ENCODE assay signal across 8 cellular contexts in genomic region chr13:110455941-110456340, GRCh38.
DNase-seq lines count a peak whose midpoint lies in the region; ATAC-seq, FAIRE-seq and TF ChIP-seq lines count a peak whose summit lies in the region.

No MANE protein-coding gene starts in this region.

- POLR2A ChIA-PET in HepG2 (lab: Yijun Ruan, JAX) = interaction anchor here (1.0 kb wide), 1 partner anchor 106 kb away, joined by 3 read pairs; no protein-coding TSS in a partner anchor

- intact Hi-C loops in HepG2 (cut with micrococcal nuclease; ENCODE audit: unreplicated experiment) = loop anchor here (1.0 to 10.0 kb wide), 6 partner anchors 34 to 259 kb away; partner anchors contain the start of genes ING1 and NAXD

- H3K4me3 ChIP-seq in HepG2 (replicated peaks in 1 of 3; ENCODE audit: insufficient read depth in 1 of 3, low read depth in 2 of 3, low read length in 3 of 3) = no peak overlapping the region

- TF ChIP-seq POLR2A in HepG2 (IDR thresholded peaks at IDR 0.05; ENCODE audit: insufficient read depth in 1 of 2, low read depth in 2 of 2, low read length in 2 of 2) = no peak

- 0% methylated on average over 10 of the region's 10 CpGs for WGBS in HepG2 (ENCODE audit: low lambda C conversion rate)

- no peaks in the 10 kb centered on the region for H3K9me3 ChIP-seq in HepG2 (ENCODE audit: low read length)

- H3K9ac ChIP-seq in HepG2 (ENCODE audit: insufficient read depth, low read depth, low read length) = no peak overlapping the region

- in situ Hi-C loops in HepG2 (cut with HindIII; ENCODE audit: extremely low pct_ligation_motif_present, low pct_unique_long_range_greater_than_20kb) = loop anchor here (5.0 kb wide), 1 partner anchor 106 kb away; the partner anchor contains the start of gene RAB20

- H2AFZ ChIP-seq in HepG2 (ENCODE audit: low read length) = no peak overlapping the region

- H3K36me3 ChIP-seq in HepG2 (replicated peaks in 1 of 2; ENCODE audit: control insufficient read depth in 1 of 2, insufficient read depth in 2 of 2, low read length in 2 of 2) = no peaks in the 10 kb centered on the region

- H3K79me2 ChIP-seq in HepG2 (ENCODE audit: insufficient read depth, low read length) = no peaks in the 10 kb centered on the region

- peaks cover 0 to 31% of the 10 kb centered on the region in 2 experiments; a peak in 3 of 5 replicates for H3K27me3 ChIP-seq in HepG2 (ENCODE audit: control insufficient read depth in 1 of 2, insufficient read depth in 2 of 2, low read length in 2 of 2)

- H3K4me2 ChIP-seq in HepG2 (ENCODE audit: low read depth, low read length) = peak overlapping the region; percentile 80

- H3K27ac ChIP-seq in C4-2B (no peak overlapping the region), HepG2 (ENCODE audit: extremely low read length, insufficient read depth, low read length) (no peak overlapping the region)

- H3K4me1 ChIP-seq in HepG2 (ENCODE audit: insufficient read depth, low read length) = peaks cover 41% of the 10 kb centered on the region

- DNase-seq in GM19239 (ENCODE audit: insufficient read length, low spot score) (peak; percentile 90), NCI-H2196 treated with DMSO at 0.1 percent for 48 hours (lab: John Stamatoyannopoulos, UW; ENCODE audit: unreplicated experiment) (peak; percentile 56), cerebellum (ENCODE audit: low spot score) (peak; percentile 64), HepG2 (ENCODE audit: low spot score) (peak; percentile 79)
- peak; percentile 56 for DNase-seq in activated CD4-positive, CD25-positive, alpha-beta regulatory T cell treated with anti-CD3 and anti-CD28 coated beads, Interleukin-2, amount 50 U/mL, for 72 hours
- peak; percentile 34 to 64 (median 36) for DNase-seq in stimulated activated CD4-positive, alpha-beta T cell treated with anti-CD3 and anti-CD28 coated beads, TNF-alpha, amount 100 ng/mL, for 24 hours (ENCODE audit: low read depth in 3 of 3)

- CTCF ChIA-PET in HepG2 (lab: Yijun Ruan, JAX; ENCODE audit: low intra/inter-chr PET ratio, low total read pairs) = interaction anchor here (0.8 kb wide), 1 partner anchor 138 kb away, joined by 5 read pairs; no protein-coding TSS in a partner anchor

- BruUV-seq in HepG2 (replicated peaks; lab: Mats Ljungman, UMichigan) = no TSS peak

- no peaks in the 10 kb centered on the region for H4K20me1 ChIP-seq in HepG2 (ENCODE audit: insufficient read depth, low read length)

- peak; percentile 97 for ATAC-seq in HG03196 (IDR thresholded peaks at IDR 0.05; ENCODE audit: unreplicated experiment)
- ATAC-seq in HepG2 = peak; percentile 96

- TF ChIP-seq EP300 in HepG2 (IDR thresholded peaks at IDR 0.05; ENCODE audit: low read depth in 2 of 2, low read length in 2 of 2) (no peak), HepG2 (CRISPR knock-in tag; IDR thresholded peaks at IDR 0.05; ENCODE audit: borderline replicate concordance) (no peak)

- peak; percentile 92 for TF ChIP-seq RAD21 in HepG2 (CRISPR knock-in tag; IDR thresholded peaks at IDR 0.05)

- FAIRE-seq in GM19239 (lab: Jason Lieb, UNC) = peak; percentile 93
- peak; percentile 83 for FAIRE-seq in HepG2 (lab: Jason Lieb, UNC)

- TF ChIP-seq CTCF in C4-2B (conservative IDR thresholded peaks at IDR 0.05) (peak; percentile 93), HepG2 (CRISPR knock-in tag; IDR thresholded peaks at IDR 0.05) (peak; percentile 97)

TF ChIP-seq in HepG2, 621 proteins besides CTCF, POLR2A, EP300 and RAD21 (continues in another document):
- TF ChIP-seq GATAD1 (CRISPR knock-in tag; IDR thresholded peaks at IDR 0.05) (peak; percentile 55; the same call in 1 of the 2 replicates), SNRNP70 (IDR thresholded peaks at IDR 0.05; ENCODE audit: low read depth, low read length) (no peak), NFRKB (IDR thresholded peaks at IDR 0.05) (no peak), GMEB2 (CRISPR knock-in tag; IDR thresholded peaks at IDR 0.05; ENCODE audit: low read depth) (no peak), KDM5B (CRISPR knock-in tag; IDR thresholded peaks at IDR 0.05; ENCODE audit: borderline replicate concordance) (peak; percentile 38; the same call in 1 of the 2 replicates), GPN1 (CRISPR knock-in tag; IDR thresholded peaks at IDR 0.05; ENCODE audit: borderline replicate concordance) (no peak), ZBTB34 (CRISPR knock-in tag; IDR thresholded peaks at IDR 0.05) (no peak), ZNF264 (CRISPR knock-in tag; IDR thresholded peaks at IDR 0.05) (no peak), TBX3 (IDR thresholded peaks at IDR 0.05; ENCODE audit: borderline replicate concordance) (no peak), ZNF850 (CRISPR knock-in tag; conservative IDR thresholded peaks at IDR 0.05) (no peak), PBX2 (CRISPR knock-in tag; IDR thresholded peaks at IDR 0.05) (no peak), PPARG (CRISPR knock-in tag; conservative IDR thresholded peaks at IDR 0.05) (no peak), NR2F1 (CRISPR knock-in tag; IDR thresholded peaks at IDR 0.05) (no peak), SNAI1 (CRISPR knock-in tag; IDR thresholded peaks at IDR 0.05; ENCODE audit: borderline replicate concordance) (no peak), ZNF792 (CRISPR knock-in tag; IDR thresholded peaks at IDR 0.05) (no peak; the same call in 1 of the 2 replicates), NR2C2 (CRISPR knock-in tag; IDR thresholded peaks at IDR 0.05; ENCODE audit: borderline replicate concordance) (no peak), ASH2L (IDR thresholded peaks at IDR 0.05; ENCODE audit: insufficient read length, low read depth, low read length) (no peak)

Comparison
In these comparisons a context has a peak if more than half of its experiments do, and no peak if none do; other contexts are left out.
1. DNase-seq: peak in every context shown above with its lines; median percentile 90 in GM19239; 79 in HepG2; 64 in cerebellum; 56 in NCI-H2196 treated with DMSO at 0.1 percent for 48 hours; 56 in activated CD4-positive, CD25-positive, alpha-beta regulatory T cell treated with anti-CD3 and anti-CD28 coated beads, Interleukin-2, amount 50 U/mL, for 72 hours; 36 in stimulated activated CD4-positive, alpha-beta T cell treated with anti-CD3 and anti-CD28 coated beads, TNF-alpha, amount 100 ng/mL, for 24 hours.